Comparison of ENCODE assay signal across 1 cellular context in genomic region chr14:34398024-34398423, GRCh38.
TF ChIP-seq lines count a peak whose summit lies in the region.

No MANE protein-coding gene starts in this region.

TF ChIP-seq in HepG2, 621 proteins besides CTCF, POLR2A, EP300 and RAD21 (continued from another document):
- TF ChIP-seq REST (IDR thresholded peaks at IDR 0.05; ENCODE audit: borderline replicate concordance in 1 of 2, low read depth in 1 of 2, low read length in 2 of 2): peak; percentile 43 to 96
- no peak for TF ChIP-seq CREB1 (IDR thresholded peaks at IDR 0.05)
- no peak for TF ChIP-seq CREB1 (CRISPR knock-in tag; IDR thresholded peaks at IDR 0.05)
- 0 out of 2 replicates have a peak, but pooled peaks have one; percentile 33 for TF ChIP-seq SIN3A (IDR thresholded peaks at IDR 0.05; ENCODE audit: borderline replicate concordance, low read depth, low read length)
- no peak for TF ChIP-seq RAD51 (IDR thresholded peaks at IDR 0.05; ENCODE audit: borderline replicate concordance)
- no peak for TF ChIP-seq FOXK1 (CRISPR knock-in tag; IDR thresholded peaks at IDR 0.05; ENCODE audit: borderline replicate concordance, low read depth)
- TF ChIP-seq HMGA1 (CRISPR knock-in tag; conservative IDR thresholded peaks at IDR 0.05): no peak
- TF ChIP-seq WIZ (CRISPR knock-in tag; IDR thresholded peaks at IDR 0.05): 0 out of 2 replicates have a peak, but pooled peaks have one; percentile 61
- TF ChIP-seq EHMT2 (IDR thresholded peaks at IDR 0.05; ENCODE audit: borderline replicate concordance, low read depth, low read length): peak; percentile 88
- TF ChIP-seq FOXA1 (IDR thresholded peaks at IDR 0.05): no peak
- peak; percentile 69; the same call in 1 of the 2 replicates for TF ChIP-seq FOXA1 (CRISPR knock-in tag; IDR thresholded peaks at IDR 0.05)
- no peak for TF ChIP-seq ZHX2 (IDR thresholded peaks at IDR 0.05; ENCODE audit: low read depth)
- TF ChIP-seq ZHX2 (CRISPR knock-in tag; IDR thresholded peaks at IDR 0.05; ENCODE audit: borderline replicate concordance): no peak
- no peak for TF ChIP-seq ZNF549 (CRISPR knock-in tag; IDR thresholded peaks at IDR 0.05)
- TF ChIP-seq HNF4A (CRISPR knock-in tag; IDR thresholded peaks at IDR 0.05): peak; percentile 23; the same call in 1 of the 2 replicates
TF ChIP-seq in HepG2: peak in this region for 9.
